Comparison of ENCODE assay signal across 8 cellular contexts in the genomic region with DNA sequence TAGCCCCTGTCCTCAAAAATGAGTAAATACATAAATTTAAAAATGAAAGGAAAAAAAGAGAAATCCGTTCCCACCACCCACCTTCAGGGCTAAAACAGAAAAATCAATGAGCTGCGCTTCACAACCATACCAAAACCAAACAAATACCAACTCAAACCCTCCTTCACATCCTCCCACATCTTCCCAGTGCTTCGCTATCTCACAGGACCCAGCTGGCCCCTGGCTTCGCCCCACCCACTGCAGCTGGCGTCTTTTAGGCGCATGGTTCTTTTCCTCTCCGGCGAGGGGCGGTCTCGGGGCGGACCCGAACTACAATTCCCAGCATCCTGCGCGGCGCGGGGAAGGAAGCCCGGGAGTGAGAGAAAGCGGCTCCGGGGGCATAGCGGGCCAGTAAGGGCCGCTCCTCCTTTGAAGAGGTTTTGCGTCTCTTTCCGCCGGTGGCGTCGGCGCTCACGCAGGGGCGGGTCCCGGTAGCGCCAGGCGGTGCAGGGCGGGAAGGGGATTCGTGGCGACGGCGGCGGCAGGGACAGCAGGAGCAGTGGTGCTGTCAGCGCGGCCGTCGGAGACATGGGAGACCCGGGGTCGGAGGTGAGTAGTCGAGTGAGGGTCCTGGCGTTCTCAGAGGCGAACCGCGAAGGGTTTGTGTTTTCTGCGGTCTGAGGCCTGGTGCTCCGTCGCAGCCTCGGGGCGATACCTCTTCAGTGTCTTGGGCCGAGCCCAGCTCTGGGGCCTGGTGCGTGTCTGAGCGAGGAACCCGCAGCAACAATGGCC. TPM values are rescaled to one million over a fixed set of nuclear protein-coding genes. Genes with fewer than 3 reads are reported as not detected.
DNase-seq lines count a peak whose midpoint lies in the region; ATAC-seq, FAIRE-seq and TF ChIP-seq lines count a peak whose summit lies in the region.

A gene with protein sequence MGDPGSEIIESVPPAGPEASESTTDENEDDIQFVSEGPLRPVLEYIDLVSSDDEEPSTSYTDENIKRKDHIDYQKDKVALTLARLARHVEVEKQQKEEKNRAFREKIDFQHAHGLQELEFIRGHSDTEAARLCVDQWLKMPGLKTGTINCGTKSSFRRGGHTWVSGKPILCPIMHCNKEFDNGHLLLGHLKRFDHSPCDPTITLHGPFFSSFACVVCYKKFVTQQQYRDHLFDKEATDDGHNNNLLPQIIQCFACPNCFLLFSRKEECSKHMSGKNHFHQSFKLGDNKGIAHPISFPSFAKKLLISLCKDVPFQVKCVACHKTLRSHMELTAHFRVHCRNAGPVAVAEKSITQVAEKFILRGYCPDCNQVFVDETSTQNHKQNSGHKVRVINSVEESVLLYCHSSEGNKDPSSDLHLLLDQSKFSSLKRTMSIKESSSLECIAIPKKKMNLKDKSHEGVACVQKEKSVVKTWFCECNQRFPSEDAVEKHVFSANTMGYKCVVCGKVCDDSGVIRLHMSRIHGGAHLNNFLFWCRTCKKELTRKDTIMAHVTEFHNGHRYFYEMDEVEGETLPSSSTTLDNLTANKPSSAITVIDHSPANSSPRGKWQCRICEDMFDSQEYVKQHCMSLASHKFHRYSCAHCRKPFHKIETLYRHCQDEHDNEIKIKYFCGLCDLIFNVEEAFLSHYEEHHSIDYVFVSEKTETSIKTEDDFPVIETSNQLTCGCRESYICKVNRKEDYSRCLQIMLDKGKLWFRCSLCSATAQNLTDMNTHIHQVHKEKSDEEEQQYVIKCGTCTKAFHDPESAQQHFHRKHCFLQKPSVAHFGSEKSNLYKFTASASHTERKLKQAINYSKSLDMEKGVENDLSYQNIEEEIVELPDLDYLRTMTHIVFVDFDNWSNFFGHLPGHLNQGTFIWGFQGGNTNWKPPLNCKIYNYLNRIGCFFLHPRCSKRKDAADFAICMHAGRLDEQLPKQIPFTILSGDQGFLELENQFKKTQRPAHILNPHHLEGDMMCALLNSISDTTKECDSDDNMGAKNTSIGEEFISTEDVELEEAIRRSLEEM (plus strand): TSS at position 502 of the 771 bp plus-strand sequence. CDS start 66 bp downstream, at position 568.

- no peak for TF ChIP-seq CTCF in psoas muscle (IDR thresholded peaks at IDR 0.05)

- ATAC-seq in GM18498 (IDR thresholded peaks at IDR 0.05; ENCODE audit: unreplicated experiment) (peak; percentile 93), HG02938 (IDR thresholded peaks at IDR 0.05; ENCODE audit: unreplicated experiment) (peak; percentile 90), left ventricle myocardium superior (peak; percentile 99), psoas muscle (peak; percentile 98 to 99 (median 98))

- no peaks in the 10 kb centered on the region for H3K27me3 ChIP-seq in psoas muscle (ENCODE audit: insufficient read depth in 3 of 3, low read length in 2 of 3)

- peak within 1 kb of the TSS; percentile 69 for H3K4me3 ChIP-seq in psoas muscle

- peaks cover 31% of the 10 kb centered on the region for H3K4me1 ChIP-seq in psoas muscle

- intact Hi-C loops in left ventricle myocardium superior (cut with micrococcal nuclease) = no loop called here
- intact Hi-C loops in psoas muscle (cut with DNase I) = loop anchor here in 1 of 2 donors (5.0 to 10.0 kb wide), 3 partner anchors 43 to 225 kb away; partner anchors contain the start of genes KIAA1586 and PRIM2

- H3K27ac ChIP-seq in psoas muscle = peak within 1 kb of the TSS; percentile 84

- no peaks in the 10 kb centered on the region for H3K9me3 ChIP-seq in psoas muscle

- FAIRE-seq in urothelium cell line (lab: Jason Lieb, UNC) = peak; percentile 81

- WGBS in psoas muscle, 3 donors = 0 to 1% (median 0%) methylated on average over 26 to 50 of the region's 58 CpGs

- peaks cover 0 to 15% of the 10 kb centered on the region in 2 donors for H3K36me3 ChIP-seq in psoas muscle (ENCODE audit: insufficient read depth in 1 of 2, low read depth in 1 of 2)

- DNase-seq in NCI-H187 (lab: John Stamatoyannopoulos, UW) = peak; percentile 79 to 96
- peak; percentile 91 to 98 (median 96) for DNase-seq in T-helper 2 cell
- peak; percentile 77 to 99 (median 97) for DNase-seq in anterior cingulate cortex (lab: John Stamatoyannopoulos, UW)
- DNase-seq in left ventricle myocardium superior = peak; percentile 98
- DNase-seq in psoas muscle = peak; percentile 98 to 99
- DNase-seq in urothelium cell line (ENCODE audit: low spot score) = peak; percentile 99

RNA-seq across cellular contexts. Expression of the gene that starts here (rescaled TPM):
- total RNA-seq in left ventricle myocardium superior (23.7 TPM), psoas muscle (10 to 100 TPM; 20.4 to 27.6 (median 23.7) TPM)
- polyA plus RNA-seq in psoas muscle = 10 to 100 TPM in 1 of 3 donors, 1 to 10 TPM in 2; 6.3 to 11.9 (median 7.1) TPM

Comparison
In these comparisons a context has a peak if more than half of its experiments do, and no peak if none do; other contexts are left out.
1. Peak in every context shown above with its lines: DNase-seq, ATAC-seq, H3K4me3 ChIP-seq and H3K27ac ChIP-seq.